Comparison of ENCODE assay signal across 1 cellular context in the genomic region with DNA sequence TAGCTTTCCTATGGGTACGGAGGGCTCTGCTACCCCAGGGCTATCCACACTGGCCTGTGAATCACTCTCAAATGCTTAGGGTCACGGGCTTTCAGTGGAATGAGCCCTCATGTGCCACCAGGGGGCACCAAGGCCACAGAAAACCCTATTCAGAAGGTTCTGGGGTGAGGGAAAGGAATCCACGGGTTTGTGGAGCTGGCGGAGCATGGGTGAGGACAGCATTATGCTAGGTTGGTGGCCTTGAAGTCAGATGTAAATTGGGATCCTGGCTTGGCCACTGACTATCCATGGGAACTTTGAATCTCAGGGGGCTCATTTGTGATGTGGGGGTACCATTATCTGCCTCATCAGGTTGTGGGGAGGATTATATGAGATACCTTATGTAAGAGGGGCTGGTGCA.
A peak's percentile ranks its signal among the peaks of the same experiment; 100 is the strongest.
TF ChIP-seq lines count a peak whose summit lies in the region.

No MANE protein-coding gene starts in this region.

TF ChIP-seq in GM12878, 131 proteins besides CTCF, POLR2A, EP300 and RAD21 (continued from another document):
- TF ChIP-seq, protein P1, sequence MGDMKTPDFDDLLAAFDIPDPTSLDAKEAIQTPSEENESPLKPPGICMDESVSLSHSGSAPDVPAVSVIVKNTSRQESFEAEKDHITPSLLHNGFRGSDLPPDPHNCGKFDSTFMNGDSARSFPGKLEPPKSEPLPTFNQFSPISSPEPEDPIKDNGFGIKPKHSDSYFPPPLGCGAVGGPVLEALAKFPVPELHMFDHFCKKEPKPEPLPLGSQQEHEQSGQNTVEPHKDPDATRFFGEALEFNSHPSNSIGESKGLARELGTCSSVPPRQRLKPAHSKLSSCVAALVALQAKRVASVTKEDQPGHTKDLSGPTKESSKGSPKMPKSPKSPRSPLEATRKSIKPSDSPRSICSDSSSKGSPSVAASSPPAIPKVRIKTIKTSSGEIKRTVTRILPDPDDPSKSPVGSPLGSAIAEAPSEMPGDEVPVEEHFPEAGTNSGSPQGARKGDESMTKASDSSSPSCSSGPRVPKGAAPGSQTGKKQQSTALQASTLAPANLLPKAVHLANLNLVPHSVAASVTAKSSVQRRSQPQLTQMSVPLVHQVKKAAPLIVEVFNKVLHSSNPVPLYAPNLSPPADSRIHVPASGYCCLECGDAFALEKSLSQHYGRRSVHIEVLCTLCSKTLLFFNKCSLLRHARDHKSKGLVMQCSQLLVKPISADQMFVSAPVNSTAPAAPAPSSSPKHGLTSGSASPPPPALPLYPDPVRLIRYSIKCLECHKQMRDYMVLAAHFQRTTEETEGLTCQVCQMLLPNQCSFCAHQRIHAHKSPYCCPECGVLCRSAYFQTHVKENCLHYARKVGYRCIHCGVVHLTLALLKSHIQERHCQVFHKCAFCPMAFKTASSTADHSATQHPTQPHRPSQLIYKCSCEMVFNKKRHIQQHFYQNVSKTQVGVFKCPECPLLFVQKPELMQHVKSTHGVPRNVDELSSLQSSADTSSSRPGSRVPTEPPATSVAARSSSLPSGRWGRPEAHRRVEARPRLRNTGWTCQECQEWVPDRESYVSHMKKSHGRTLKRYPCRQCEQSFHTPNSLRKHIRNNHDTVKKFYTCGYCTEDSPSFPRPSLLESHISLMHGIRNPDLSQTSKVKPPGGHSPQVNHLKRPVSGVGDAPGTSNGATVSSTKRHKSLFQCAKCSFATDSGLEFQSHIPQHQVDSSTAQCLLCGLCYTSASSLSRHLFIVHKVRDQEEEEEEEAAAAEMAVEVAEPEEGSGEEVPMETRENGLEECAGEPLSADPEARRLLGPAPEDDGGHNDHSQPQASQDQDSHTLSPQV (IDR thresholded peaks at IDR 0.05), result no peak
- no peak for TF ChIP-seq NR2C2 (IDR thresholded peaks at IDR 0.05; ENCODE audit: borderline replicate concordance, control insufficient read depth, insufficient read length, low read depth)
- TF ChIP-seq TARDBP (IDR thresholded peaks at IDR 0.05; ENCODE audit: borderline replicate concordance), result no peak
- TF ChIP-seq SMC3 (IDR thresholded peaks at IDR 0.05; ENCODE audit: borderline replicate concordance, low read length), result peak; percentile 84
- no peak for TF ChIP-seq HDGF (IDR thresholded peaks at IDR 0.05)
- no peak for TF ChIP-seq CHD1 (IDR thresholded peaks at IDR 0.05; ENCODE audit: low read depth, low read length)
- TF ChIP-seq NR2F1 (conservative IDR thresholded peaks at IDR 0.05), result no peak
- TF ChIP-seq JUND (IDR thresholded peaks at IDR 0.05; ENCODE audit: low read depth, low read length), result no peak
- no peak for TF ChIP-seq ZNF384 (IDR thresholded peaks at IDR 0.05; ENCODE audit: borderline replicate concordance, low read depth, low read length)
- TF ChIP-seq, protein P2, sequence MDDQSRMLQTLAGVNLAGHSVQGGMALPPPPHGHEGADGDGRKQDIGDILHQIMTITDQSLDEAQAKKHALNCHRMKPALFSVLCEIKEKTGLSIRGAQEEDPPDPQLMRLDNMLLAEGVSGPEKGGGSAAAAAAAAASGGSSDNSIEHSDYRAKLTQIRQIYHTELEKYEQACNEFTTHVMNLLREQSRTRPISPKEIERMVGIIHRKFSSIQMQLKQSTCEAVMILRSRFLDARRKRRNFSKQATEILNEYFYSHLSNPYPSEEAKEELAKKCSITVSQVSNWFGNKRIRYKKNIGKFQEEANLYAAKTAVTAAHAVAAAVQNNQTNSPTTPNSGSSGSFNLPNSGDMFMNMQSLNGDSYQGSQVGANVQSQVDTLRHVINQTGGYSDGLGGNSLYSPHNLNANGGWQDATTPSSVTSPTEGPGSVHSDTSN (IDR thresholded peaks at IDR 0.05; ENCODE audit: insufficient replicate concordance, low read depth, low read length), result no peak
- TF ChIP-seq STAT3 (IDR thresholded peaks at IDR 0.05; ENCODE audit: low read depth, low read length), result no peak
- TF ChIP-seq, protein P3, sequence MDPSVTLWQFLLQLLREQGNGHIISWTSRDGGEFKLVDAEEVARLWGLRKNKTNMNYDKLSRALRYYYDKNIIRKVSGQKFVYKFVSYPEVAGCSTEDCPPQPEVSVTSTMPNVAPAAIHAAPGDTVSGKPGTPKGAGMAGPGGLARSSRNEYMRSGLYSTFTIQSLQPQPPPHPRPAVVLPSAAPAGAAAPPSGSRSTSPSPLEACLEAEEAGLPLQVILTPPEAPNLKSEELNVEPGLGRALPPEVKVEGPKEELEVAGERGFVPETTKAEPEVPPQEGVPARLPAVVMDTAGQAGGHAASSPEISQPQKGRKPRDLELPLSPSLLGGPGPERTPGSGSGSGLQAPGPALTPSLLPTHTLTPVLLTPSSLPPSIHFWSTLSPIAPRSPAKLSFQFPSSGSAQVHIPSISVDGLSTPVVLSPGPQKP (IDR thresholded peaks at IDR 0.05; ENCODE audit: low read depth, low read length), result no peak
- no peak for TF ChIP-seq JUNB (IDR thresholded peaks at IDR 0.05)
- TF ChIP-seq SP1 (IDR thresholded peaks at IDR 0.05; ENCODE audit: low read depth, low read length), result no peak
- TF ChIP-seq ETV6 (conservative IDR thresholded peaks at IDR 0.05 in 1 of 2, IDR thresholded peaks at IDR 0.05 in 1 of 2; ENCODE audit: borderline replicate concordance in 1 of 2, low read depth in 1 of 2), result no peak
